9 cellular contexts compared by ENCODE assay signal in the genomic region with DNA sequence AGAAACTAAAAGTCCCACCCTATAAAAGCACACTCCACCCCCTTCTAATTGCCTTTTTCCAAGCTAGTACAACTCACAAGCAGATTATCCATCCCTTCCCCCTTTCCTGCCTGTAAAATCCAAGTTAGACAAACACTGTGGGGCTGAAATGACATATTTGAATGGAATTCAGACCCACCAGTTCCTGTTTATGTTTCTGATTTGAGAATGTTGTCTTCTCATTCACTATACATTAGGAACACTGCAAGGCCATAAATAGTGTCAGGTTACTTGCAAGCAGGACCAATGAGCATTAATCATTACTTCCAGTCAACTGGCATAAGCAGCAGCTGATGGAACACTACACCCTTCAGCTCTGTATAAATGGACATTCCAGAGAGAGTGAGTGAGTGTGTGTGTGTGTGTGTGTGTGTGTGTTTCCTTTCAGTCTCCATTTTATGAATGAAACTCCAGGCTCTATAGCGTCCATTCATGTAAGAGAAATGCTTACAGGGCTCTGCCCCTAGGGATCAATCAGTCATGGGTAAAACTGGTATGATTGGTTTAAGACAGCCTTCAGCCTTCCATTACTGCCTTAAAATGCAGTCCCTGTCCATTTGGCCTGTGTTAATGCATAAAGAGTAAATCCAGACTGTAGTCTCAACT.
DNase-seq lines count a peak whose midpoint lies in the region; ATAC-seq and TF ChIP-seq lines count a peak whose summit lies in the region.
"Had no signal": no experiment of that assay in that cellular context is flagged by ENCODE, and none has a peak within 500 bp of the region (broad histone marks: within the 10 kb centered on the region; RNA-seq: fewer than 3 reads in every experiment).

No MANE protein-coding gene starts in this region.

- no peak overlapping the region for H2AFZ ChIP-seq in mesenchymal stem cell (ENCODE audit: low read depth, low read length)

- H3K18ac ChIP-seq in mesenchymal stem cell (ENCODE audit: low read depth in 1 of 2, low read length in 2 of 2): peak overlapping the region; percentile 56 to 62

- H2BK12ac ChIP-seq in mesenchymal stem cell (ENCODE audit: low read length in 2 of 2): peak overlapping the region; percentile 80 to 88

- in situ Hi-C loops in G401 (cut with HindIII; ENCODE audit: low sequenced_read_pairs) (no loop called here), GM13976 (cut with MboI; ENCODE audit: low sequenced_read_pairs, unreplicated experiment) (no loop called here)

- no peaks in the 10 kb centered on the region for H3K4me1 ChIP-seq in mesenchymal stem cell (ENCODE audit: control insufficient read depth, insufficient read depth, low read depth, low read length)

- no peaks in the 10 kb centered on the region for H3K27me3 ChIP-seq in mesenchymal stem cell (ENCODE audit: control insufficient read depth in 1 of 2, insufficient read depth in 1 of 2, low read length in 2 of 2)

- peaks cover 0 to 8% of the 10 kb centered on the region in 2 experiments for H3K36me3 ChIP-seq in mesenchymal stem cell (ENCODE audit: control insufficient read depth in 1 of 2, insufficient read depth in 2 of 2, low read depth in 1 of 2, low read length in 2 of 2)

- no peak for TF ChIP-seq CTCF in GM13976 (IDR thresholded peaks at IDR 0.05; ENCODE audit: borderline replicate concordance, control extremely low read depth, extremely low read depth, insufficient read depth, missing control alignments)

- no peak overlapping the region for H2BK120ac ChIP-seq in mesenchymal stem cell (ENCODE audit: low read depth, low read length)

- DNase-seq in G401 (ENCODE audit: low spot score) (peak; percentile 63), NCI-H2196 (lab: John Stamatoyannopoulos, UW; ENCODE audit: unreplicated experiment) (peak; percentile 71), brain pericyte (ENCODE audit: low read depth, low spot score) (peak; percentile 97), mesenchymal stem cell (peak; percentile 100), GM13976 (ENCODE audit: low spot score) (no peak), erythroblast (lab: John Stamatoyannopoulos, UW) (no peak)

- peak overlapping the region; percentile 52 for H4K8ac ChIP-seq in mesenchymal stem cell (ENCODE audit: low read length)

- H2BK5ac ChIP-seq in mesenchymal stem cell (ENCODE audit: low read depth, low read length, poor library complexity, severe bottlenecking): peak overlapping the region; percentile 81

- H2AK5ac ChIP-seq in mesenchymal stem cell (ENCODE audit: low read length, severe bottlenecking): no peak overlapping the region

- no CpG with 5 or more reads among the region's 1 CpG for WGBS in mesenchymal stem cell

- no peak overlapping the region for H2BK15ac ChIP-seq in mesenchymal stem cell (ENCODE audit: low read depth, poor library complexity, severe bottlenecking)

- H3K23ac ChIP-seq in mesenchymal stem cell (ENCODE audit: low read length in 2 of 2): no peak overlapping the region

- H3K4me3 ChIP-seq in mesenchymal stem cell (ENCODE audit: insufficient read depth in 1 of 2, low read depth in 1 of 2, low read length in 2 of 2): peak overlapping the region in 1 of 2 experiments; percentile 20

- no peak overlapping the region for H3K14ac ChIP-seq in mesenchymal stem cell (ENCODE audit: low read length in 2 of 2)

- peak overlapping the region; percentile 89 for H3K9ac ChIP-seq in mesenchymal stem cell (ENCODE audit: low read length)

- no peak for ATAC-seq in activated CD4-positive, CD25-positive, alpha-beta regulatory T cell treated with anti-CD3 and anti-CD28 coated beads, Interleukin-2, amount 50 U/mL, for 24 hours
- no peak for ATAC-seq in HG03280 (IDR thresholded peaks at IDR 0.05; ENCODE audit: unreplicated experiment)

- H4K91ac ChIP-seq in mesenchymal stem cell (ENCODE audit: low read length): no peak overlapping the region

- peaks cover 2% of the 10 kb centered on the region for H3K79me1 ChIP-seq in mesenchymal stem cell (replicated peaks; ENCODE audit: low read length, poor library complexity, severe bottlenecking)

- H3K4ac ChIP-seq in mesenchymal stem cell (ENCODE audit: low read depth in 1 of 2, low read length in 2 of 2): peak overlapping the region in 1 of 2 experiments; percentile 75

- peak overlapping the region; percentile 93 for H3K27ac ChIP-seq in mesenchymal stem cell (ENCODE audit: low read length, poor library complexity, severe bottlenecking)
- H3K27ac ChIP-seq: HL-60 had no signal

- H3K9me3 ChIP-seq in mesenchymal stem cell (ENCODE audit: control insufficient read depth, low read length): no peaks in the 10 kb centered on the region

- no peak for TF ChIP-seq POLR2A in erythroblast (IDR thresholded peaks at IDR 0.05; ENCODE audit: low read length)

- no peak overlapping the region for H3K4me2 ChIP-seq in mesenchymal stem cell (ENCODE audit: low read length, poor library complexity, severe bottlenecking)

Comparison
In these comparisons a context has a peak if more than half of its experiments do, and no peak if none do; other contexts are left out.
1. DNase-seq: peak in G401 (single experiment), NCI-H2196 (single experiment), brain pericyte (single experiment) and mesenchymal stem cell (single experiment); none in GM13976 (single experiment) and erythroblast (0 of 2).